Comparison of ENCODE assay signal across 9 cellular contexts in the genomic region with DNA sequence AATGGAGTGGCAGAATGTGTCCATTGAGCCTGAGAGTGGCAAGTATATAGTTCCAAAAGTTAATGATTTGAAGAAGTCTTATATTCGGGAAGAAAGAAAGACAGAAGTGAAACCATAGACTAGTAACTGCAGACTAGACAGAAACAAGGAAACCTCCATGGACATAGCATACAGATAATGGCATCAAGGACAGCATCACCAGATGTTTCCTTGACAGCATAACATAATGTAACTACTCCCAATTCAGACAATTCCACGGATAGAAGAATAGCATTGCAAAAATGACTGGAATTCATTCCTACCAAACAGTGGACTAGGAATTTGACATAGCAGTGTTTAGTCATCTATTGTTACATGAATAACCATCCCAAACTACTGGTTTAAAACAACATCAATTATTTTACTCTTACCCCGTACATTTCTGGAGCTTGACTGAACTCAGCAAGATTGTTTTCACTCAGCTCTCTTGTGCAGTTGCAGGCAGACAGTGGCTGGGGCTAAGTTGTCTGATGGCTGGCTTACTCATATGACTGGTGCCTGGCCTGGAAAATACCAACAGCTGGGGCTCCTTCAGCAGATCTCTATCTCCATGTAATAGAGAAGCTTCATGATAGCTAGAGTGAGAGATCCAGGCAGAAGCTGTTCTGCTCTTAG.
DNase-seq lines count a peak whose midpoint lies in the region; ATAC-seq and TF ChIP-seq lines count a peak whose summit lies in the region.
"Had no signal": no experiment of that assay in that cellular context is flagged by ENCODE, and none has a peak within 500 bp of the region (broad histone marks: within the 10 kb centered on the region; RNA-seq: fewer than 3 reads in every experiment).

No MANE protein-coding gene starts in this region.

- no peaks in the 10 kb centered on the region for H3K9me3 ChIP-seq in tibial artery

- peaks cover 2% of the 10 kb centered on the region for H3K9me3 Mint-ChIP-seq in Calu3 (ENCODE audit: low read depth, unreplicated experiment)

- H3K4me1 Mint-ChIP-seq in Calu3 (ENCODE audit: low read depth, unreplicated experiment) = no peaks in the 10 kb centered on the region

- no peak overlapping the region for H3K27ac Mint-ChIP-seq in Calu3 (ENCODE audit: unreplicated experiment)

- no peaks in the 10 kb centered on the region for H3K36me3 Mint-ChIP-seq in Calu3 (ENCODE audit: insufficient read depth, unreplicated experiment)

- peaks cover 22% of the 10 kb centered on the region for H3K27me3 Mint-ChIP-seq in Calu3 (ENCODE audit: unreplicated experiment)

- H3K4me3 ChIP-seq in tibial artery = no peak overlapping the region

- DNase-seq in Daoy (ENCODE audit: low read depth) (peak; percentile 10), MV-4-11 (lab: John Stamatoyannopoulos, UW) (peak; percentile 70), glomerular endothelial cell (ENCODE audit: extremely low read depth, low read depth, low spot score) (peak; percentile 77), iPS-NIHi7 (ENCODE audit: extremely low spot score) (no peak), tibial artery (no peak), Calu3 (no peak)
- no peak for DNase-seq in stimulated activated naive CD4-positive, alpha-beta T cell treated with Interleukin-2 at 50 U/mL for 16 hours (lab: John Stamatoyannopoulos, UW)

- no peak overlapping the region for H3K27ac ChIP-seq in tibial artery

- no TSS peak for BruUV-seq in Calu3 (replicated peaks; lab: Mats Ljungman, UMichigan)

- no peaks in the 10 kb centered on the region for H3K36me3 ChIP-seq in tibial artery

- no peak overlapping the region for H3K4me3 Mint-ChIP-seq in Calu3 (ENCODE audit: low read depth, unreplicated experiment)

- no peaks in the 10 kb centered on the region for H3K4me1 ChIP-seq in tibial artery

- intact Hi-C loops in tibial artery (cut with DNase I; ENCODE audit: low total_unique reads) (no loop called here), Calu3 (cut with micrococcal nuclease; ENCODE audit: unreplicated experiment) (no loop called here)

- ATAC-seq in GM21786 (IDR thresholded peaks at IDR 0.05; ENCODE audit: unreplicated experiment) = peak; percentile 82
- ATAC-seq: Panc1 had no signal

- CTCF ChIA-PET in Calu3 (lab: Charles Lee) = no interaction called here

- TF ChIP-seq CTCF in tibial artery (IDR thresholded peaks at IDR 0.05) (no peak), Calu3 (IDR thresholded peaks at IDR 0.05; ENCODE audit: unreplicated experiment) (no peak)

- no peaks in the 10 kb centered on the region for H3K27me3 ChIP-seq in tibial artery

Comparison
In these comparisons a context has a peak if more than half of its experiments do, and no peak if none do; other contexts are left out.
1. DNase-seq: peak in Daoy (single experiment), MV-4-11 (single experiment) and glomerular endothelial cell (single experiment); none in iPS-NIHi7 (single experiment), tibial artery (0 of 2), stimulated activated naive CD4-positive, alpha-beta T cell treated with Interleukin-2 at 50 U/mL for 16 hours (single experiment) and Calu3 (single experiment).